ENCODE assay signal across 8 cellular contexts in the genomic region with DNA sequence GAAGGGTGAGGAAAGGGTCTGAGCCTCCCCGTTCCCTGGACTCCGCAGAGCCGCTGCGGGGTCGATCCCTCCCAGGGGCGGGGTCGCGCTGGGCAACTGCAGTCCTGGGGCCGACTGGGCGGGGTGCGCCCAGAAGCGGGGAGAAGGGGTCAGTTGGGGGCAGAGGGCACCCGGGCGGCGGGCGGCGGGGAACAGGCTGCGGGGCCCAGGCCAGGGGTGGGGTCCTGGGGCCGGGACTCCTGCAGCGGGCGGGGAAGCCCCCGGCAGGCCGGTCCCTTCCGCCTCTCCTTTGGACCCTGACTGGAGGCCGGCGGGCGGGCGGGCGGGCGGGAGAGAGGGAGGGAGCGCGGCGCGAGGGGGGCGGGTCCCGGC. TPM values are rescaled to one million over a fixed set of nuclear protein-coding genes. Genes with fewer than 3 reads are reported as not detected.
DNase-seq lines count a peak whose midpoint lies in the region; ATAC-seq, FAIRE-seq and TF ChIP-seq lines count a peak whose summit lies in the region.

No MANE protein-coding gene starts in this region.

- no peaks in the 10 kb centered on the region for H3K9me3 Mint-ChIP-seq in T-cell

- no peak for DNase-seq in T-cell
- no peak for DNase-seq in foreskin keratinocyte
- DNase-seq in gastrocnemius medialis = no peak
- no peak for DNase-seq in A172 (ENCODE audit: low spot score)
- DNase-seq in frontal cortex (ENCODE audit: low spot score in 2 of 2) = no peak
- DNase-seq in NCI-H1417 treated with DMSO at 0.1 percent for 48 hours (lab: John Stamatoyannopoulos, UW) = no peak

- no peaks in the 10 kb centered on the region for H3K9me3 ChIP-seq in gastrocnemius medialis

- no peak for TF ChIP-seq POLR2A in gastrocnemius medialis (IDR thresholded peaks at IDR 0.05)

- intact Hi-C loops in gastrocnemius medialis (cut with DNase I; ENCODE audit: low total_unique reads) = loop anchor here (2.0 to 5.0 kb wide), 4 partner anchors 46 to 1302 kb away; a partner anchor contains a TSS

- CTCF ChIA-PET in T-cell (lab: Charles Lee) = interaction anchor here (0.6 to 1.0 kb wide), 6 partner anchors 11 to 959 kb away, joined by 3 to 5 read pairs (median 3); a partner anchor contains a TSS

- peaks cover 4% of the 10 kb centered on the region for H3K36me3 Mint-ChIP-seq in T-cell

- in situ Hi-C loops in gastrocnemius medialis (cut with MboI; ENCODE audit: low sequenced_read_pairs in 4 of 4) = loop anchor here in 1 of 4 donors (25.0 kb wide), 2 partner anchors 958 to 1067 kb away; a partner anchor contains a TSS

- peaks cover 19% of the 10 kb centered on the region for H3K4me1 ChIP-seq in foreskin keratinocyte
- peaks cover 38 to 44% of the 10 kb centered on the region in 2 donors for H3K4me1 ChIP-seq in gastrocnemius medialis

- H3K27ac Mint-ChIP-seq in T-cell = peak overlapping the region; percentile 93 to 96

- peak; percentile 39 for ATAC-seq in GM18502 (IDR thresholded peaks at IDR 0.05; ENCODE audit: poor library complexity, unreplicated experiment)
- peak; percentile 49 for ATAC-seq in HG02798 (IDR thresholded peaks at IDR 0.05; ENCODE audit: poor library complexity, unreplicated experiment)
- ATAC-seq in T-cell (replicated peaks in 1 of 4) = peak in 3 of 4 experiments; percentile 20 to 36 (median 28)
- ATAC-seq in foreskin keratinocyte = peak; percentile 35
- peak; percentile 26 to 48 for ATAC-seq in gastrocnemius medialis

- no peak for FAIRE-seq in frontal cortex (lab: Jason Lieb, UNC)

- H3K4me1 Mint-ChIP-seq in T-cell = peaks cover 38 to 44% (median 41%) of the 10 kb centered on the region in 3 donors

- H3K27ac ChIP-seq in foreskin keratinocyte = peak overlapping the region; percentile 97
- peak overlapping the region; percentile 99 to 100 (median 100) for H3K27ac ChIP-seq in gastrocnemius medialis

- peak overlapping the region; percentile 92 to 96 (median 96) for H3K4me3 Mint-ChIP-seq in T-cell

- H3K36me3 ChIP-seq in gastrocnemius medialis = no peaks in the 10 kb centered on the region

- H3K27me3 ChIP-seq in foreskin keratinocyte (no peaks in the 10 kb centered on the region), gastrocnemius medialis (no peaks in the 10 kb centered on the region)

- TF ChIP-seq CTCF in foreskin keratinocyte (conservative IDR thresholded peaks at IDR 0.05) = no peak
- TF ChIP-seq CTCF in gastrocnemius medialis (IDR thresholded peaks at IDR 0.05 in 4 of 5, conservative IDR thresholded peaks at IDR 0.05 in 1 of 5) = no peak

- H3K4me3 ChIP-seq in gastrocnemius medialis = peak overlapping the region; percentile 92 to 100 (median 95)

- no peaks in the 10 kb centered on the region for H3K27me3 Mint-ChIP-seq in T-cell

- POLR2A ChIA-PET in T-cell (lab: Charles Lee) = interaction anchor here in 1 of 2 donors (2.1 kb wide), 1 partner anchor 10 kb away, joined by 11 read pairs; a partner anchor contains a TSS

RNA-seq across cellular contexts. Expression of a gene that starts 0.4 kb away (rescaled TPM):
- 100 to 1,000 TPM; 105 to 190 (median 111) TPM for total RNA-seq in T-cell
- 49.9 and 55.1 TPM in 2 replicates for total RNA-seq in foreskin keratinocyte
- polyA plus RNA-seq in foreskin keratinocyte = 34.6 and 35.2 TPM in 2 replicates
- total RNA-seq in gastrocnemius medialis = 10 to 100 TPM; 28.8 to 56.6 (median 39.5) TPM
- total RNA-seq in A172 (2014; rRNA removed; shearing (Covaris generic)) = 56.4 and 83.3 TPM in 2 replicates
- total RNA-seq in frontal cortex = 67.7 TPM

RNA-seq across cellular contexts. Expression of a gene that starts 10.3 kb away (rescaled TPM):
- 1 to 10 TPM; 6.0 to 8.7 (median 6.5) TPM for total RNA-seq in T-cell
- 13.5 and 16.8 TPM in 2 replicates for total RNA-seq in foreskin keratinocyte
- 7.3 and 10.2 TPM in 2 replicates for polyA plus RNA-seq in foreskin keratinocyte
- 1 to 10 TPM; 3.0 to 6.9 (median 4.7) TPM for total RNA-seq in gastrocnemius medialis
- total RNA-seq in A172 (2014; rRNA removed; shearing (Covaris generic)) = 11.3 and 14.6 TPM in 2 replicates
- 3.3 TPM for total RNA-seq in frontal cortex

RNA-seq across cellular contexts. Expression of a gene that starts 10.4 kb away (rescaled TPM):
- total RNA-seq in T-cell (10 to 100 TPM; 73.1 to 80.8 (median 79.4) TPM), foreskin keratinocyte (93.8 and 110 TPM in 2 replicates), gastrocnemius medialis (10 to 100 TPM in 3 of 4 donors, 1 to 10 TPM in 1; 7.5 to 16.8 (median 13.2) TPM), frontal cortex (30.6 TPM)
- polyA plus RNA-seq in foreskin keratinocyte = 54.6 and 71.7 TPM in 2 replicates
- 64.8 and 67.8 TPM in 2 replicates for total RNA-seq in A172 (2014; rRNA removed; shearing (Covaris generic))

RNA-seq across cellular contexts. Expression of a gene that starts 46.6 kb away (rescaled TPM):
- total RNA-seq in T-cell (1 to 10 TPM; 2.6 to 9.7 (median 6.3) TPM), foreskin keratinocyte (7.9 and 8.8 TPM in 2 replicates), gastrocnemius medialis (10 to 100 TPM in 1 of 4 donors, 1 to 10 TPM in 3; 4.9 to 15.8 (median 7.4) TPM), frontal cortex (5.7 TPM)
- polyA plus RNA-seq in foreskin keratinocyte = 10.3 and 12.5 TPM in 2 replicates
- total RNA-seq in A172 (2014; rRNA removed; shearing (Covaris generic)) = 15.4 and 22.7 TPM in 2 replicates

RNA-seq across cellular contexts. Expression of a gene that starts 56.3 kb away (rescaled TPM):
- 10 to 100 TPM in 3 of 5 donors, 1 to 10 TPM in 2; 2.3 to 18.2 (median 15.4) TPM for total RNA-seq in T-cell
- total RNA-seq in foreskin keratinocyte = 7.3 and 9.5 TPM in 2 replicates
- 9.2 and 12.1 TPM in 2 replicates for polyA plus RNA-seq in foreskin keratinocyte
- 10 to 100 TPM in 2 of 4 donors, 1 to 10 TPM in 2; 8.8 to 13.9 (median 10.8) TPM for total RNA-seq in gastrocnemius medialis
- total RNA-seq in A172 (2014; rRNA removed; shearing (Covaris generic)) = 12.2 and 17.2 TPM in 2 replicates
- 3.3 TPM for total RNA-seq in frontal cortex
